In the genomic region with DNA sequence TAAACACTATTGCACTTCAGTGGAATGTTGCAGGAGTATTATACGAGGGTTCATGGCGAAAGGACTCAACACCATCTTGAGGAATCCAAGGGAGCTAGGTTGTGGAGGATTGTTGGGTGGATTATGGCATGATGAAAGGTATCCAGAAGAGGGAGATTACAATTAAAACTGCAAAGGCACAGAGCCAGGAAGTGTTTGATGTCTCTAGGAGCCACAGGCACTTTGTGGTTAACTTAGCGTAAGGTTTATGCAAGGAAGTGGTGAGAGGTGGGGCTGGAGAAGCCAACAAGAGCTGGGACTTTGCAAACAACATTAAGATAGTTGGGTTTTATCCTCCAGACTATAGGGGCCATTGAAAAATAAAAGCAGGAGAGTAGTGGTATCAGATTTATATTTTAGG, we compare ENCODE assay signal across 11 cellular contexts.
A peak's percentile ranks its signal among the peaks of the same experiment; 100 is the strongest.
DNase-seq lines count a peak whose midpoint lies in the region; ATAC-seq, FAIRE-seq and TF ChIP-seq lines count a peak whose summit lies in the region.
"Had no signal": no experiment of that assay in that cellular context is flagged by ENCODE, and none has a peak within 500 bp of the region (broad histone marks: within the 10 kb centered on the region; RNA-seq: fewer than 3 reads in every experiment).

No MANE protein-coding gene starts in this region.

- H3K9me3 ChIP-seq in DND-41 (ENCODE audit: insufficient read depth, low read length, severe bottlenecking) (no peaks in the 10 kb centered on the region), keratinocyte (ENCODE audit: control insufficient read depth, low read depth, low read length) (no peaks in the 10 kb centered on the region), BE2C (no peaks in the 10 kb centered on the region), prostate gland (no peaks in the 10 kb centered on the region)

- no peak for TF ChIP-seq POLR2A in prostate gland (IDR thresholded peaks at IDR 0.05)

- no peaks in the 10 kb centered on the region for H3K27me3 ChIP-seq in DND-41 (ENCODE audit: insufficient read depth, low read length, poor library complexity)
- no peaks in the 10 kb centered on the region for H3K27me3 ChIP-seq in keratinocyte (ENCODE audit: control insufficient read depth, extremely low read depth, insufficient read depth, low read length)
- no peaks in the 10 kb centered on the region for H3K27me3 ChIP-seq in BE2C
- H3K27me3 ChIP-seq in prostate gland (replicated peaks; ENCODE audit: insufficient read depth): no peaks in the 10 kb centered on the region

- H3K4me1 Mint-ChIP-seq in activated CD4-positive, alpha-beta memory T cell treated with anti-CD3 and anti-CD28 coated beads for 36 hours (ENCODE audit: low read depth): no peaks in the 10 kb centered on the region

- POLR2A ChIA-PET in activated CD4-positive, alpha-beta memory T cell treated with anti-CD3 and anti-CD28 coated beads for 36 hours (lab: Charles Lee): no interaction called here

- peak; percentile 99 for ATAC-seq in DND-41 (ENCODE audit: insufficient read depth, low read depth)
- no peak for ATAC-seq in left colon
- ATAC-seq in HG03196 (IDR thresholded peaks at IDR 0.05; ENCODE audit: unreplicated experiment): no peak
- ATAC-seq: Panc1 had no signal

- H2AFZ ChIP-seq in DND-41 (ENCODE audit: low read depth, low read length): no peak overlapping the region
- H2AFZ ChIP-seq in keratinocyte (ENCODE audit: control insufficient read depth, low read length): no peak overlapping the region

- DNase-seq in DND-41 (peak; percentile 67), KBM-7 (peak; percentile 68), keratinocyte (ENCODE audit: low read depth, low spot score) (no peak), BE2C (no peak), left colon (no peak), prostate gland (ENCODE audit: low spot score) (no peak)
- peak; percentile 21 for DNase-seq in activated CD4-positive, alpha-beta memory T cell treated with anti-CD3 and anti-CD28 coated beads for 36 hours
- DNase-seq: occipital lobe had no signal

- peak; percentile 99 for FAIRE-seq in keratinocyte (lab: Jason Lieb, UNC)

- H3K27ac Mint-ChIP-seq in activated CD4-positive, alpha-beta memory T cell treated with anti-CD3 and anti-CD28 coated beads for 36 hours: no peak overlapping the region
- H3K27ac Mint-ChIP-seq: dendritic cell treated with granulocyte-macrophage colony-stimulating factor and Interleukin-4, amounts not matched to agents 40 ng/mL and 50 ng/mL, for 4 days had no signal

- peaks cover 15% of the 10 kb centered on the region for H3K4me1 ChIP-seq in DND-41 (ENCODE audit: insufficient read depth, low read length)
- H3K4me1 ChIP-seq in keratinocyte (ENCODE audit: control insufficient read depth, extremely low read depth, insufficient read depth, low read length): peaks cover 18% of the 10 kb centered on the region
- H3K4me1 ChIP-seq in BE2C: no peaks in the 10 kb centered on the region
- no peaks in the 10 kb centered on the region for H3K4me1 ChIP-seq in prostate gland (replicated peaks)

- no peaks in the 10 kb centered on the region for H3K36me3 ChIP-seq in DND-41 (ENCODE audit: insufficient read depth, low read length)
- H3K36me3 ChIP-seq in keratinocyte (ENCODE audit: control insufficient read depth in 2 of 2, extremely low read depth in 1 of 2, insufficient read depth in 2 of 2, low read length in 2 of 2): peaks cover 4% of the 10 kb centered on the region in 2 experiments
- H3K36me3 ChIP-seq in BE2C: no peaks in the 10 kb centered on the region
- H3K36me3 ChIP-seq in prostate gland: no peaks in the 10 kb centered on the region

- TF ChIP-seq CTCF in DND-41 (IDR thresholded peaks at IDR 0.05; ENCODE audit: borderline replicate concordance, extremely low read depth, low read length, poor library complexity, severe bottlenecking): peak; percentile 25
- TF ChIP-seq CTCF in keratinocyte (optimal IDR thresholded peaks at IDR 0.05 in 1 of 3, IDR thresholded peaks at IDR 0.05 in 1 of 3, conservative IDR thresholded peaks at IDR 0.05 in 1 of 3; ENCODE audit: extremely low read depth in 1 of 3, insufficient read depth in 2 of 3, low read length in 3 of 3): peak in 1 of 3 experiments; percentile 13
- no peak for TF ChIP-seq CTCF in BE2C (IDR thresholded peaks at IDR 0.05; ENCODE audit: low read depth, low read length)
- no peak for TF ChIP-seq CTCF in prostate gland (IDR thresholded peaks at IDR 0.05)

- no peak overlapping the region for H3K4me3 Mint-ChIP-seq in activated CD4-positive, alpha-beta memory T cell treated with anti-CD3 and anti-CD28 coated beads for 36 hours
- H3K4me3 Mint-ChIP-seq: dendritic cell treated with granulocyte-macrophage colony-stimulating factor and Interleukin-4, amounts not matched to agents 40 ng/mL and 50 ng/mL, for 4 days had no signal

- CTCF ChIA-PET in activated CD4-positive, alpha-beta memory T cell treated with anti-CD3 and anti-CD28 coated beads for 36 hours (lab: Charles Lee): no interaction called here

- dilution Hi-C loops in keratinocyte (cut with MboI; ENCODE audit: extremely low pct_ligation_motif_present, low sequenced_read_pairs): no loop called here

- H3K9me3 Mint-ChIP-seq in activated CD4-positive, alpha-beta memory T cell treated with anti-CD3 and anti-CD28 coated beads for 36 hours: no peaks in the 10 kb centered on the region
- H3K9me3 Mint-ChIP-seq: dendritic cell treated with granulocyte-macrophage colony-stimulating factor and Interleukin-4, amounts not matched to agents 40 ng/mL and 50 ng/mL, for 4 days had no signal

- H3K27me3 Mint-ChIP-seq in activated CD4-positive, alpha-beta memory T cell treated with anti-CD3 and anti-CD28 coated beads for 36 hours: no peaks in the 10 kb centered on the region
- H3K27me3 Mint-ChIP-seq: dendritic cell treated with granulocyte-macrophage colony-stimulating factor and Interleukin-4, amounts not matched to agents 40 ng/mL and 50 ng/mL, for 4 days had no signal

- H3K9ac ChIP-seq in DND-41 (ENCODE audit: low read depth, low read length) (no peak overlapping the region), keratinocyte (ENCODE audit: control insufficient read depth, extremely low read depth, insufficient read depth, low read length) (no peak overlapping the region)

- H3K9me1 ChIP-seq in keratinocyte (ENCODE audit: control insufficient read depth, extremely low read depth, insufficient read depth, low read length): no peaks in the 10 kb centered on the region

- peak overlapping the region; percentile 7; the same call in 1 of the 2 replicates for H3K4me2 ChIP-seq in DND-41 (ENCODE audit: insufficient read depth, low read length)
- peak overlapping the region; percentile 66 for H3K4me2 ChIP-seq in keratinocyte (ENCODE audit: control insufficient read depth, extremely low read depth, insufficient read depth, low read depth, low read length)

- intact Hi-C loops in activated CD4-positive, alpha-beta memory T cell treated with anti-CD3 and anti-CD28 coated beads for 36 hours (cut with micrococcal nuclease): no loop called here
- intact Hi-C loops in left colon (cut with DNase I, micrococcal nuclease): no loop called here
- intact Hi-C loops in prostate gland (cut with DNase I): no loop called here

- H4K20me1 ChIP-seq in DND-41 (ENCODE audit: insufficient read depth, low read length) (no peaks in the 10 kb centered on the region), keratinocyte (ENCODE audit: control insufficient read depth, extremely low read depth, insufficient read depth, low read length) (no peaks in the 10 kb centered on the region)

- H3K27ac ChIP-seq in DND-41 (ENCODE audit: low read length) (no peak overlapping the region), keratinocyte (ENCODE audit: control insufficient read depth, insufficient read depth, low read length) (peak overlapping the region; percentile 3), prostate gland (no peak overlapping the region)

- no peaks in the 10 kb centered on the region for H3K36me3 Mint-ChIP-seq in activated CD4-positive, alpha-beta memory T cell treated with anti-CD3 and anti-CD28 coated beads for 36 hours

- WGBS in prostate gland: 84% methylated on average over 3 of the region's 3 CpGs

- H3K4me3 ChIP-seq in DND-41 (ENCODE audit: low read depth in 1 of 2, low read length in 2 of 2): no peak overlapping the region
- H3K4me3 ChIP-seq in keratinocyte (ENCODE audit: control insufficient read depth in 2 of 3, extremely low read depth in 1 of 3, insufficient read depth in 2 of 3, low read depth in 1 of 3, low read length in 3 of 3): peak overlapping the region in 1 of 3 experiments; percentile 6
- H3K4me3 ChIP-seq in BE2C (ENCODE audit: low read depth, low read length): no peak overlapping the region
- no peak overlapping the region for H3K4me3 ChIP-seq in prostate gland

- in situ Hi-C loops in KBM-7 (cut with MboI; ENCODE audit: low pct_unique_long_range_greater_than_20kb, low sequenced_read_pairs): no loop called here

- H3K79me2 ChIP-seq in DND-41 (ENCODE audit: insufficient read depth, low read length) (no peaks in the 10 kb centered on the region), keratinocyte (ENCODE audit: control insufficient read depth, insufficient read depth, low read length) (peaks cover 12% of the 10 kb centered on the region)

Comparison
In these comparisons a context has a peak if more than half of its experiments do, and no peak if none do; other contexts are left out.
1. DNase-seq: peak in DND-41 (single experiment), KBM-7 (single experiment) and activated CD4-positive, alpha-beta memory T cell treated with anti-CD3 and anti-CD28 coated beads for 36 hours (single experiment); none in keratinocyte (single experiment), BE2C (single experiment), left colon (0 of 2) and prostate gland (single experiment).